Comparison of ENCODE assay signal across 7 cellular contexts in genomic region chr4:146654976-146655761, GRCh38.
DNase-seq lines count a peak whose midpoint lies in the region; ATAC-seq and TF ChIP-seq lines count a peak whose summit lies in the region.

No MANE protein-coding gene starts in this region.

- H3K9ac ChIP-seq in adipocyte (ENCODE audit: low read length), result no peak overlapping the region

- peak; percentile 27 for ATAC-seq in stimulated activated memory B cell treated with anti-CD40 and anti-IgM and Interleukin-4, amounts not matched to agents 10 μg/mL and 1 μg/mL and 100 μg/mL, for 72 hours
- ATAC-seq in GM21381 (IDR thresholded peaks at IDR 0.05; ENCODE audit: unreplicated experiment), result no peak

- no peaks in the 10 kb centered on the region for H3K36me3 Mint-ChIP-seq in stimulated activated memory B cell treated with anti-CD40 and anti-IgM and Interleukin-4, amounts not matched to agents 10 μg/mL and 1 μg/mL and 100 μg/mL, for 72 hours

- H3K9me3 ChIP-seq in HAP-1 (no peaks in the 10 kb centered on the region), adipocyte (ENCODE audit: control insufficient read depth, low read length) (no peaks in the 10 kb centered on the region), iPS-18c (ENCODE audit: control insufficient read depth, insufficient read depth, low read length) (no peaks in the 10 kb centered on the region)

- in situ Hi-C loops in HAP-1 (cut with MboI; ENCODE audit: low sequenced_read_pairs), result no loop called here

- H3K9me3 Mint-ChIP-seq in stimulated activated memory B cell treated with anti-CD40 and anti-IgM and Interleukin-4, amounts not matched to agents 10 μg/mL and 1 μg/mL and 100 μg/mL, for 72 hours, result no peaks in the 10 kb centered on the region

- H3K4me1 ChIP-seq in HAP-1, result no peaks in the 10 kb centered on the region
- no peaks in the 10 kb centered on the region for H3K4me1 ChIP-seq in adipocyte (ENCODE audit: control insufficient read depth, insufficient read depth, low read length)

- DNase-seq in HAP-1 (ENCODE audit: low spot score in 2 of 2) (peak in 1 of 2 experiments; percentile 56), adipocyte (ENCODE audit: low read depth) (peak; percentile 44), GM10266 (ENCODE audit: extremely low spot score) (no peak), DMS114 treated with DMSO at 0.1 percent for 48 hours (lab: John Stamatoyannopoulos, UW; ENCODE audit: unreplicated experiment) (no peak)

- H3K36me3 ChIP-seq in HAP-1 (replicated peaks) (no peaks in the 10 kb centered on the region), adipocyte (ENCODE audit: control insufficient read depth, insufficient read depth, low read length, severe bottlenecking) (no peaks in the 10 kb centered on the region)

- H3K4me3 ChIP-seq in HAP-1 (peak overlapping the region; percentile 11), adipocyte (ENCODE audit: low read length) (peak overlapping the region; percentile 75), iPS-18c (ENCODE audit: insufficient read depth, low read depth, low read length) (peak overlapping the region; percentile 47)

- no peak overlapping the region for H3K27ac Mint-ChIP-seq in stimulated activated memory B cell treated with anti-CD40 and anti-IgM and Interleukin-4, amounts not matched to agents 10 μg/mL and 1 μg/mL and 100 μg/mL, for 72 hours

- H3K4me3 Mint-ChIP-seq in stimulated activated memory B cell treated with anti-CD40 and anti-IgM and Interleukin-4, amounts not matched to agents 10 μg/mL and 1 μg/mL and 100 μg/mL, for 72 hours, result peak overlapping the region; percentile 36

- H3K4me1 Mint-ChIP-seq in stimulated activated memory B cell treated with anti-CD40 and anti-IgM and Interleukin-4, amounts not matched to agents 10 μg/mL and 1 μg/mL and 100 μg/mL, for 72 hours, result peaks cover 8% of the 10 kb centered on the region

- TF ChIP-seq CTCF in GM10266 (IDR thresholded peaks at IDR 0.05; ENCODE audit: control insufficient read depth, insufficient read depth, low read depth, missing control alignments), result no peak

- H3K27me3 ChIP-seq in HAP-1 (ENCODE audit: low read depth), result peaks cover 46% of the 10 kb centered on the region
- H3K27me3 ChIP-seq in adipocyte (replicated peaks; ENCODE audit: control insufficient read depth, insufficient read depth, low read length), result peaks cover 47% of the 10 kb centered on the region

- peaks cover 72% of the 10 kb centered on the region for H3K27me3 Mint-ChIP-seq in stimulated activated memory B cell treated with anti-CD40 and anti-IgM and Interleukin-4, amounts not matched to agents 10 μg/mL and 1 μg/mL and 100 μg/mL, for 72 hours

Comparison
In these comparisons a context has a peak if more than half of its experiments do, and no peak if none do; other contexts are left out.
1. H3K4me3 ChIP-seq: peak in every context shown above with its lines; median percentile 75 in adipocyte; 47 in iPS-18c; 11 in HAP-1.